ENCODE assay signal across 13 cellular contexts in genomic region chr17:59695943-59696681, GRCh38. TPM values are rescaled to one million over a fixed set of nuclear protein-coding genes. Genes with fewer than 3 reads are reported as not detected.
DNase-seq lines count a peak whose midpoint lies in the region; ATAC-seq and TF ChIP-seq lines count a peak whose summit lies in the region.
"Had no signal": no experiment of that assay in that cellular context is flagged by ENCODE, and none has a peak within 500 bp of the region (broad histone marks: within the 10 kb centered on the region; RNA-seq: fewer than 3 reads in every experiment).

No MANE protein-coding gene starts in this region.

- intact Hi-C loops in CD8-positive, alpha-beta T cell (cut with DNase I, micrococcal nuclease), result no loop called here
- intact Hi-C loops in right lobe of liver (cut with DNase I), result no loop called here
- intact Hi-C loops in CD4-positive, alpha-beta memory T cell (cut with micrococcal nuclease), result no loop called here

- no peak for DNase-seq in CD8-positive, alpha-beta T cell
- DNase-seq in HFFc6 (no peak), amniotic epithelial cell (ENCODE audit: low read depth) (peak; percentile 34), right lobe of liver (no peak), pons (ENCODE audit: low spot score) (no peak)
- no peak for DNase-seq in CD4-positive, alpha-beta memory T cell
- DNase-seq: NCI-H524, SHP77 treated with DMSO at 0.1 percent for 48 hours had no signal

- peaks cover 38% of the 10 kb centered on the region for H3K4me1 Mint-ChIP-seq in CD8-positive, alpha-beta T cell (ENCODE audit: low read depth)
- peaks cover 36% of the 10 kb centered on the region for H3K4me1 Mint-ChIP-seq in HFFc6 (ENCODE audit: low read depth)
- peaks cover 31 to 45% (median 36%) of the 10 kb centered on the region in 4 donors for H3K4me1 Mint-ChIP-seq in CD4-positive, alpha-beta memory T cell

- no peak for TF ChIP-seq CTCF in CD8-positive, alpha-beta T cell (IDR thresholded peaks at IDR 0.05)
- no peak for TF ChIP-seq CTCF in HFFc6 (IDR thresholded peaks at IDR 0.05)
- no peak for TF ChIP-seq CTCF in right lobe of liver (IDR thresholded peaks at IDR 0.05)

- H3K27ac ChIP-seq in CD8-positive, alpha-beta T cell (ENCODE audit: low read depth, low read length), result no peak overlapping the region
- no peak overlapping the region for H3K27ac ChIP-seq in right lobe of liver
- H3K27ac ChIP-seq in CD4-positive, alpha-beta memory T cell (ENCODE audit: low read depth, low read length), result no peak overlapping the region
- H3K27ac ChIP-seq: VCaP had no signal

- H3K4me3 Mint-ChIP-seq in CD8-positive, alpha-beta T cell, result no peak overlapping the region
- no peak overlapping the region for H3K4me3 Mint-ChIP-seq in HFFc6
- H3K4me3 Mint-ChIP-seq in CD4-positive, alpha-beta memory T cell, result no peak overlapping the region

- no peak for ATAC-seq in CD8-positive, alpha-beta T cell
- ATAC-seq in right lobe of liver (peak in 3 of 4 donors; percentile 24 to 47 (median 45)), GM19395 (IDR thresholded peaks at IDR 0.05; ENCODE audit: unreplicated experiment) (no peak), GM18861 (IDR thresholded peaks at IDR 0.05; ENCODE audit: unreplicated experiment) (no peak)
- ATAC-seq: sciatic nerve had no signal

- peak overlapping the region; percentile 56 for H3K27ac Mint-ChIP-seq in CD8-positive, alpha-beta T cell
- peak overlapping the region; percentile 48; the same call in 1 of the 2 replicates for H3K27ac Mint-ChIP-seq in HFFc6
- H3K27ac Mint-ChIP-seq in CD4-positive, alpha-beta memory T cell, result peak overlapping the region in 1 of 7 donors; percentile 44

- TF ChIP-seq POLR2A in right lobe of liver (IDR thresholded peaks at IDR 0.05), result no peak

- no peaks in the 10 kb centered on the region for H3K9me3 Mint-ChIP-seq in CD8-positive, alpha-beta T cell
- no peaks in the 10 kb centered on the region; the same call in 1 of the 2 replicates for H3K9me3 Mint-ChIP-seq in HFFc6
- H3K9me3 Mint-ChIP-seq in CD4-positive, alpha-beta memory T cell, result peaks cover 0 to 2% (median 0%) of the 10 kb centered on the region in 8 donors

- H3K9me3 ChIP-seq in CD8-positive, alpha-beta T cell (ENCODE audit: low read length), result no peaks in the 10 kb centered on the region
- H3K9me3 ChIP-seq in right lobe of liver, result no peaks in the 10 kb centered on the region
- no peaks in the 10 kb centered on the region for H3K9me3 ChIP-seq in CD4-positive, alpha-beta memory T cell (ENCODE audit: control insufficient read depth in 1 of 2, low read length in 2 of 2)

- peaks cover 91% of the 10 kb centered on the region for H3K36me3 Mint-ChIP-seq in CD8-positive, alpha-beta T cell
- peaks cover 72% of the 10 kb centered on the region for H3K36me3 Mint-ChIP-seq in HFFc6 (ENCODE audit: low read depth)
- H3K36me3 Mint-ChIP-seq in CD4-positive, alpha-beta memory T cell, result peaks cover 47 to 71% of the 10 kb centered on the region in 2 donors

- no peaks in the 10 kb centered on the region for H3K27me3 Mint-ChIP-seq in CD8-positive, alpha-beta T cell (ENCODE audit: low read depth)
- peaks cover 9% of the 10 kb centered on the region for H3K27me3 Mint-ChIP-seq in HFFc6 (ENCODE audit: insufficient read depth)
- no peaks in the 10 kb centered on the region for H3K27me3 Mint-ChIP-seq in CD4-positive, alpha-beta memory T cell

- POLR2A ChIA-PET in CD8-positive, alpha-beta T cell (lab: Charles Lee), result interaction anchor here (0.6 kb wide), 1 partner anchor 131 kb away, joined by 3 read pairs; no protein-coding TSS in a partner anchor
- POLR2A ChIA-PET in CD4-positive, alpha-beta memory T cell (lab: Charles Lee; ENCODE audit: partially characterized antibody), result no interaction called here

- H3K4me3 ChIP-seq in CD8-positive, alpha-beta T cell (ENCODE audit: low read depth, low read length), result no peak overlapping the region
- H3K4me3 ChIP-seq in right lobe of liver, result no peak overlapping the region
- no peak overlapping the region for H3K4me3 ChIP-seq in CD4-positive, alpha-beta memory T cell (ENCODE audit: low read length in 2 of 2)
- H3K4me3 ChIP-seq: cardiac muscle cell had no signal

- peaks cover 5% of the 10 kb centered on the region for H3K4me1 ChIP-seq in CD8-positive, alpha-beta T cell (ENCODE audit: insufficient read depth, low read length)
- peaks cover 0 to 13% (median 0%) of the 10 kb centered on the region in 4 donors for H3K4me1 ChIP-seq in right lobe of liver
- peaks cover 30% of the 10 kb centered on the region for H3K4me1 ChIP-seq in CD4-positive, alpha-beta memory T cell (ENCODE audit: insufficient read depth, low read length)

- CTCF ChIA-PET in CD8-positive, alpha-beta T cell (lab: Charles Lee), result no interaction called here
- CTCF ChIA-PET in CD4-positive, alpha-beta memory T cell (lab: Charles Lee; ENCODE audit: partially characterized antibody), result no interaction called here

- no peaks in the 10 kb centered on the region for H3K27me3 ChIP-seq in CD8-positive, alpha-beta T cell (ENCODE audit: insufficient read depth, low read length)
- H3K27me3 ChIP-seq in right lobe of liver, result no peaks in the 10 kb centered on the region
- H3K27me3 ChIP-seq in CD4-positive, alpha-beta memory T cell (ENCODE audit: insufficient read depth, low read length), result no peaks in the 10 kb centered on the region
- H3K27me3 ChIP-seq: cardiac muscle cell had no signal

- peaks cover 18% of the 10 kb centered on the region for H3K36me3 ChIP-seq in CD8-positive, alpha-beta T cell (ENCODE audit: insufficient read depth, low read length)
- peaks cover 1 to 58% (median 35%) of the 10 kb centered on the region in 4 donors for H3K36me3 ChIP-seq in right lobe of liver
- peaks cover 41% of the 10 kb centered on the region for H3K36me3 ChIP-seq in CD4-positive, alpha-beta memory T cell (ENCODE audit: insufficient read depth, low read length)

- 29% methylated on average over 3 of the region's 3 CpGs for WGBS in right lobe of liver (ENCODE audit: insufficient coverage, low coverage, low lambda C conversion rate, missing lambda C conversion rate)

RNA-seq across cellular contexts. Expression of gene PTRH2, which starts 11.1 kb away (rescaled TPM):
- total RNA-seq in CD8-positive, alpha-beta T cell, result 1 to 10 TPM; 6.1 to 7.6 TPM
- total RNA-seq in HFFc6 (2021; fragmentation: NEBNext Ultra II Directional; extraction: Animal tissue kit (Norgen Biotek cat#: 25700)), result 10 to 100 TPM; 20.7 to 31.8 (median 23.0) TPM
- 10 to 100 TPM; 13.1 to 50.8 (median 19.7) TPM for total RNA-seq in right lobe of liver
- total RNA-seq in CD4-positive, alpha-beta memory T cell, result 10 to 100 TPM; 17.3 to 17.8 TPM
- polyA plus RNA-seq in CD4-positive, alpha-beta memory T cell, result 10 to 100 TPM; 16.4 to 19.5 TPM

RNA-seq across cellular contexts. Expression of gene VMP1, which starts 11.3 kb away (rescaled TPM):
- total RNA-seq in CD8-positive, alpha-beta T cell, result 10 to 100 TPM; 56.8 to 66.2 TPM
- total RNA-seq in HFFc6 (2021; fragmentation: NEBNext Ultra II Directional; extraction: Animal tissue kit (Norgen Biotek cat#: 25700)), result 100 to 1,000 TPM; 121 to 155 (median 149) TPM
- total RNA-seq in right lobe of liver, result 100 to 1,000 TPM in 4 of 6 experiments, 10 to 100 TPM in 2; 56.9 to 247 (median 160) TPM
- total RNA-seq in CD4-positive, alpha-beta memory T cell, result 100 to 1,000 TPM; 106 to 113 TPM
- polyA plus RNA-seq in CD4-positive, alpha-beta memory T cell, result 10 to 100 TPM; 52.9 to 81.3 TPM

Comparison
In these comparisons a context has a peak if more than half of its experiments do, and no peak if none do; other contexts are left out.
1. ATAC-seq: peak in right lobe of liver (3 of 4); none in CD8-positive, alpha-beta T cell (single experiment), GM19395 (single experiment) and GM18861 (single experiment).